In the genomic region with DNA sequence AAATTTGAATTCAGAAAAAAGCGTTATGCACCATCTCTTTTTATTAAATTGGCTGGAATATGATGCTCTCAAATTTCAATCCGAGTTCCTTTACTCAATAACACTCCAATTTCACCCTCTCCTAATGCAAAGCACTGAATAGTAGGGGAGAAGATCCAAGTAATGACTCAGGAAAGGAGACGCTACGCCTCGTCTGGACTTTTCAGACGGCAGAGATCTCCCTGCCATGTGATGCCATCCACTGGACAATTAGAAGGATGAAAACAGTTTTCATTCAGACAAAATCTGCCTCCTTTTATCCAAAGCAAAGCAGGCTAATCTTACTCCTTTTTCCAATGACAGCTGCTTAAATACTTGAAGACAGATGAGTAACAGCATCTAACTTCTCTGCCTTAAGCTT, we compare ENCODE assay signal across 20 cellular contexts.
DNase-seq lines count a peak whose midpoint lies in the region; ATAC-seq and TF ChIP-seq lines count a peak whose summit lies in the region.
"Had no signal": no experiment of that assay in that cellular context is flagged by ENCODE, and none has a peak within 500 bp of the region (broad histone marks: within the 10 kb centered on the region; RNA-seq: fewer than 3 reads in every experiment).

No MANE protein-coding gene starts in this region.

- DNase-seq in COLO829 (ENCODE audit: low spot score): peak; percentile 18
- no peak for DNase-seq in LNCaP clone FGC (ENCODE audit: low read depth)
- peak; percentile 46 to 59 for DNase-seq in cardiac fibroblast (ENCODE audit: low read depth in 2 of 2)
- DNase-seq in osteoblast (ENCODE audit: insufficient read length, low spot score, missing footprints): peak; percentile 69
- no peak for DNase-seq in NCI-H2227 treated with DMSO at 0.1 percent for 48 hours (lab: John Stamatoyannopoulos, UW)
- DNase-seq in ureter (ENCODE audit: low spot score): no peak
- DNase-seq: CD4-positive, CD25-positive, alpha-beta regulatory T cell; DMS79; dorsolateral prefrontal cortex; erythroblast; heart right ventricle; NCI-H774; PC-9; psoas muscle; stimulated activated naive B cell treated with anti-CD40 and anti-IgM and Interleukin-4, amounts not matched to agents 10 μg/mL and 1 μg/mL and 100 μg/mL, for 72 hours had no signal

- peak overlapping the region; percentile 68 for H2AFZ ChIP-seq in osteoblast (ENCODE audit: low read length)
- H2AFZ ChIP-seq: PC-9 had no signal

- no peaks in the 10 kb centered on the region for H3K36me3 ChIP-seq in osteoblast (ENCODE audit: insufficient read depth, low read length)
- H3K36me3 ChIP-seq: breast epithelium, heart right ventricle, tibial nerve had no signal

- ATAC-seq in GM21576 (IDR thresholded peaks at IDR 0.05; ENCODE audit: unreplicated experiment) (no peak), GM19328 (IDR thresholded peaks at IDR 0.05; ENCODE audit: unreplicated experiment) (no peak)
- ATAC-seq: heart right ventricle; natural killer cell treated with Interleukin-12 subunit alpha and Interleukin-12 subunit beta and Interleukin-15 and Interleukin-18, amount 100 ng/mL, for 72 hours; psoas muscle; stimulated activated naive B cell treated with anti-CD40 and anti-IgM and Interleukin-4, amounts not matched to agents 10 μg/mL and 1 μg/mL and 100 μg/mL, for 72 hours had no signal

- H3K27me3 ChIP-seq in osteoblast (ENCODE audit: insufficient read depth, low read length): no peaks in the 10 kb centered on the region
- H3K27me3 ChIP-seq: breast epithelium, dorsolateral prefrontal cortex, heart right ventricle, tibial nerve had no signal

- no peaks in the 10 kb centered on the region for H3K4me1 ChIP-seq in osteoblast (ENCODE audit: insufficient read depth, low read length)
- H3K4me1 ChIP-seq: breast epithelium, heart right ventricle, psoas muscle, tibial nerve had no signal

- H3K27ac ChIP-seq in osteoblast (ENCODE audit: low read depth, low read length): peak overlapping the region; percentile 36
- H3K27ac ChIP-seq: breast epithelium, dorsolateral prefrontal cortex, heart right ventricle, PC-9, psoas muscle, tibial nerve had no signal

- H4K20me1 ChIP-seq in osteoblast (ENCODE audit: insufficient read depth, low read length): no peaks in the 10 kb centered on the region

- H3K4me2 ChIP-seq in osteoblast (ENCODE audit: insufficient read depth, low read length): no peak overlapping the region
- H3K4me2 ChIP-seq: PC-9 had no signal

- TF ChIP-seq CTCF in LNCaP clone FGC (IDR thresholded peaks at IDR 0.05; ENCODE audit: control insufficient read depth, extremely low read depth, insufficient read depth) (peak; percentile 24), cardiac fibroblast (IDR thresholded peaks at IDR 0.05; ENCODE audit: low read depth, low read length) (no peak), osteoblast (IDR thresholded peaks at IDR 0.05; ENCODE audit: extremely low read depth, low read depth, low read length) (peak; percentile 29)

- no peaks in the 10 kb centered on the region for H3K79me2 ChIP-seq in osteoblast (ENCODE audit: insufficient read depth, low read length)

- H3K4me3 ChIP-seq in LNCaP clone FGC (ENCODE audit: low read depth, low read length) (no peak overlapping the region), cardiac fibroblast (replicated peaks in 1 of 2; ENCODE audit: low read depth in 2 of 2, low read length in 2 of 2) (no peak overlapping the region), osteoblast (ENCODE audit: insufficient read depth, low read length) (no peak overlapping the region)
- H3K4me3 ChIP-seq: breast epithelium, dorsolateral prefrontal cortex, heart right ventricle, PC-9, psoas muscle, tibial nerve had no signal

- H3K9me3 ChIP-seq in osteoblast (ENCODE audit: low read depth, low read length): no peaks in the 10 kb centered on the region
- H3K9me3 ChIP-seq: psoas muscle had no signal

Comparison
In these comparisons a context has a peak if more than half of its experiments do, and no peak if none do; other contexts are left out.
1. DNase-seq: peak in COLO829 (single experiment), cardiac fibroblast (2 of 2) and osteoblast (single experiment); none in LNCaP clone FGC (single experiment), NCI-H2227 treated with DMSO at 0.1 percent for 48 hours (single experiment) and ureter (single experiment).